Comparison of ENCODE assay signal across 20 cellular contexts in genomic region chr16:80694950-80695471, GRCh38.
DNase-seq lines count a peak whose midpoint lies in the region; ATAC-seq, FAIRE-seq and TF ChIP-seq lines count a peak whose summit lies in the region.
"Had no signal": no experiment of that assay in that cellular context is flagged by ENCODE, and none has a peak within 500 bp of the region (broad histone marks: within the 10 kb centered on the region; RNA-seq: fewer than 3 reads in every experiment).

No MANE protein-coding gene starts in this region.

- no TSS peak for BruUV-seq in GM12878 (replicated peaks; lab: Mats Ljungman, UMichigan)

- H3K36me3 Mint-ChIP-seq in nephron progenitor cell (ENCODE audit: low read depth): no peaks in the 10 kb centered on the region

- no peak for TF ChIP-seq EP300 in GM12878 (IDR thresholded peaks at IDR 0.05; ENCODE audit: borderline replicate concordance in 1 of 2, control insufficient read depth in 1 of 2, low read depth in 2 of 2, low read length in 2 of 2)

- no peak overlapping the region for H3K4me3 Mint-ChIP-seq in nephron progenitor cell
- H3K4me3 Mint-ChIP-seq: IgD-negative memory B cell had no signal

- no peaks in the 10 kb centered on the region for H3K36me3 ChIP-seq in GM06990 (ENCODE audit: control insufficient read depth, insufficient read depth, low read length)
- H3K36me3 ChIP-seq in GM12878 (ENCODE audit: control insufficient read depth in 2 of 2, insufficient read depth in 2 of 2, low read length in 1 of 2): no peaks in the 10 kb centered on the region
- H3K36me3 ChIP-seq in small intestine (ENCODE audit: control insufficient read depth in 2 of 2, insufficient read depth in 2 of 2, low read length in 2 of 2): no peaks in the 10 kb centered on the region
- H3K36me3 ChIP-seq: SJCRH30 had no signal

- ATAC-seq in HG02870 (IDR thresholded peaks at IDR 0.05; ENCODE audit: unreplicated experiment) (peak; percentile 42), GM12878 (no peak)
- ATAC-seq: PC-3 had no signal

- in situ Hi-C loops in GM12878 (cut with MboI): loop anchor here (10.0 kb wide), 1 partner anchor 60 kb away; no protein-coding TSS in a partner anchor

- H3K9me3 ChIP-seq in GM12878 (replicated peaks; ENCODE audit: control insufficient read depth, insufficient read depth, low read length) (no peaks in the 10 kb centered on the region), small intestine (ENCODE audit: control insufficient read depth, low read depth) (no peaks in the 10 kb centered on the region)
- H3K9me3 ChIP-seq: SJCRH30 had no signal

- CTCF ChIA-PET in GM12878 (lab: Yijun Ruan, JAX): interaction anchor here (1.5 kb wide), 1 partner anchor 13 kb away, joined by 3 read pairs; no protein-coding TSS in a partner anchor

- TF ChIP-seq POLR2A in GM12878 (IDR thresholded peaks at IDR 0.05; ENCODE audit: low read depth, low read length): no peak

- no peak overlapping the region for H3K27ac Mint-ChIP-seq in nephron progenitor cell
- H3K27ac Mint-ChIP-seq: IgD-negative memory B cell had no signal

- H3K27me3 ChIP-seq in GM06990 (replicated peaks; ENCODE audit: control insufficient read depth, insufficient read depth, low read length) (no peaks in the 10 kb centered on the region), GM12878 (replicated peaks in 1 of 2; ENCODE audit: control insufficient read depth in 2 of 2, insufficient read depth in 2 of 2, low read length in 1 of 2) (no peaks in the 10 kb centered on the region), small intestine (ENCODE audit: control insufficient read depth in 2 of 2, insufficient read depth in 2 of 2, low read length in 2 of 2) (no peaks in the 10 kb centered on the region)
- H3K27me3 ChIP-seq: SJCRH30 had no signal

- FAIRE-seq in GM18507 (lab: Jason Lieb, UNC): peak; percentile 35
- FAIRE-seq in GM12878 (lab: Jason Lieb, UNC): peak; percentile 76
- no peak for FAIRE-seq in small intestine (lab: Jason Lieb, UNC)

- H3K4me1 ChIP-seq in GM12878 (ENCODE audit: control insufficient read depth, insufficient read depth, low read length) (peaks cover 22% of the 10 kb centered on the region), small intestine (ENCODE audit: control insufficient read depth in 2 of 2, insufficient read depth in 1 of 2, low read depth in 1 of 2, low read length in 1 of 2) (peaks cover 0 to 2% of the 10 kb centered on the region in 2 donors)
- H3K4me1 ChIP-seq: SJCRH30 had no signal

- no peak overlapping the region for H3K9ac ChIP-seq in GM12878 (ENCODE audit: control insufficient read depth, insufficient read depth, low read length)

- H3K4me3 ChIP-seq in GM06990 (replicated peaks; ENCODE audit: low read depth, low read length) (no peak overlapping the region), GM12878 (no peak overlapping the region), small intestine (ENCODE audit: low read depth in 1 of 2, low read length in 2 of 2) (no peak overlapping the region)
- H3K4me3 ChIP-seq: SJCRH30 had no signal

- H3K9me3 Mint-ChIP-seq in nephron progenitor cell: peaks cover 5% of the 10 kb centered on the region

- H3K4me2 ChIP-seq in GM12878 (ENCODE audit: control insufficient read depth, insufficient read depth): peak overlapping the region; percentile 7; the same call in 1 of the 2 replicates

- peaks cover 31% of the 10 kb centered on the region for H3K27me3 Mint-ChIP-seq in nephron progenitor cell (ENCODE audit: low read depth, poor library complexity)

- SMC1A ChIA-PET in GM12878 (lab: Charles Lee; ENCODE audit: uncharacterized antibody, unreplicated experiment): interaction anchor here (0.8 to 1.4 kb wide), 2 partner anchors 19 to 170 kb away, joined by 3 read pairs; no protein-coding TSS in a partner anchor

- TF ChIP-seq RAD21 in GM12878 (IDR thresholded peaks at IDR 0.05; ENCODE audit: insufficient read depth, low read depth, low read length): no peak

- no peaks in the 10 kb centered on the region for H3K79me2 ChIP-seq in GM12878 (ENCODE audit: control insufficient read depth, insufficient read depth, low read length)

- H3K4me1 Mint-ChIP-seq in nephron progenitor cell: no peaks in the 10 kb centered on the region

- WGBS in GM12878 (ENCODE audit: insufficient coverage, insufficient replicate concordance, low lambda C conversion rate, missing lambda C conversion rate): 68% methylated on average over 2 of the region's 2 CpGs
- WGBS in small intestine, 3 donors: 82 to 89% (median 83%) methylated on average over 2 of the region's 2 CpGs

- H3K27ac ChIP-seq in GM12878 (ENCODE audit: control insufficient read depth, insufficient read depth): no peak overlapping the region
- H3K27ac ChIP-seq in small intestine (ENCODE audit: low read depth in 1 of 2, low read length in 1 of 2): no peak overlapping the region
- H3K27ac ChIP-seq: SJCRH30 had no signal

- RAD21 ChIA-PET in GM12878 (lab: Charles Lee; ENCODE audit: unreplicated experiment): no interaction called here

- intact Hi-C loops in GM12878 (cut with micrococcal nuclease; ENCODE audit: unreplicated experiment): no loop called here

- DNase-seq in GM06990 (ENCODE audit: extremely low read depth, insufficient read length): peak; percentile 16
- DNase-seq in GM18507 (ENCODE audit: extremely low spot score, insufficient read length, low read depth): no peak
- no peak for DNase-seq in GM12878 (ENCODE audit: low read depth, low spot score)
- no peak for DNase-seq in nephron progenitor cell
- DNase-seq in small intestine: no peak
- no peak for DNase-seq in stimulated activated CD4-positive, alpha-beta T cell treated with anti-CD3 and anti-CD28 coated beads, Interleukin-4, amount 100 ng/mL, for 4 hours
- DNase-seq: ACHN, AML-193, COR-L47, GF-D8, H7, NCI-H1436, NCI-H2029, NCI-H2171, NCI-H446, NCI-H69, PC-3, SJCRH30 had no signal

- H2AFZ ChIP-seq in GM12878 (ENCODE audit: control insufficient read depth, low read depth, low read length): no peak overlapping the region

- POLR2A ChIA-PET in GM12878 (lab: Charles Lee): no interaction called here

- TF ChIP-seq CTCF in GM06990 (IDR thresholded peaks at IDR 0.05; ENCODE audit: insufficient read depth, low read length, poor library complexity, severe bottlenecking): no peak
- no peak for TF ChIP-seq CTCF in GM12878 (IDR thresholded peaks at IDR 0.05 in 2 of 3, conservative IDR thresholded peaks at IDR 0.05 in 1 of 3; ENCODE audit: control insufficient read depth in 2 of 3, extremely low read depth in 1 of 3, insufficient read depth in 1 of 3, low read depth in 3 of 3, low read length in 3 of 3)
- TF ChIP-seq CTCF in nephron progenitor cell (IDR thresholded peaks at IDR 0.05): no peak

- no peaks in the 10 kb centered on the region for H4K20me1 ChIP-seq in GM12878 (ENCODE audit: control insufficient read depth, insufficient read depth)

TF ChIP-seq in GM12878, 131 proteins besides CTCF, POLR2A, EP300 and RAD21:
- TF ChIP-seq ZBTB40 (IDR thresholded peaks at IDR 0.05; ENCODE audit: borderline replicate concordance) (peak; percentile 73), ZNF384 (IDR thresholded peaks at IDR 0.05; ENCODE audit: borderline replicate concordance, low read depth, low read length) (no peak), RUNX3 (IDR thresholded peaks at IDR 0.05; ENCODE audit: low read length) (peak; percentile 89)
